17 cellular contexts compared by ENCODE assay signal in genomic region chr12:50732591-50732990, GRCh38. TPM values are rescaled to one million over a fixed set of nuclear protein-coding genes. Genes with fewer than 3 reads are reported as not detected.
A peak's percentile ranks its signal among the peaks of the same experiment; 100 is the strongest.
DNase-seq lines count a peak whose midpoint lies in the region; ATAC-seq and TF ChIP-seq lines count a peak whose summit lies in the region.
"Had no signal": no experiment of that assay in that cellular context is flagged by ENCODE, and none has a peak within 500 bp of the region (broad histone marks: within the 10 kb centered on the region; RNA-seq: fewer than 3 reads in every experiment).

No MANE protein-coding gene starts in this region.

- H3K27me3 Mint-ChIP-seq in stimulated activated naive CD8-positive, alpha-beta T cell treated with anti-CD3 and anti-CD28 coated beads, Interleukin-15, amount 100 ng/mL, for 72 hours, result no peaks in the 10 kb centered on the region
- no peaks in the 10 kb centered on the region for H3K27me3 Mint-ChIP-seq in type B pancreatic cell
- H3K27me3 Mint-ChIP-seq: naive thymus-derived CD4-positive, alpha-beta T cell had no signal

- TF ChIP-seq CTCF in AG09309 (IDR thresholded peaks at IDR 0.05; ENCODE audit: control insufficient read depth, insufficient read depth, low read depth, low read length, missing control alignments), result no peak
- no peak for TF ChIP-seq CTCF in type B pancreatic cell (conservative IDR thresholded peaks at IDR 0.05)

- no peak overlapping the region for H3K27ac Mint-ChIP-seq in stimulated activated naive CD8-positive, alpha-beta T cell treated with anti-CD3 and anti-CD28 coated beads, Interleukin-15, amount 100 ng/mL, for 72 hours
- H3K27ac Mint-ChIP-seq in type B pancreatic cell, result no peak overlapping the region

- no peaks in the 10 kb centered on the region for H3K9me3 Mint-ChIP-seq in stimulated activated naive CD8-positive, alpha-beta T cell treated with anti-CD3 and anti-CD28 coated beads, Interleukin-15, amount 100 ng/mL, for 72 hours
- H3K9me3 Mint-ChIP-seq in type B pancreatic cell, result no peaks in the 10 kb centered on the region
- H3K9me3 Mint-ChIP-seq: CD14-positive monocyte; naive thymus-derived CD4-positive, alpha-beta T cell had no signal

- H3K4me3 Mint-ChIP-seq in stimulated activated naive CD8-positive, alpha-beta T cell treated with anti-CD3 and anti-CD28 coated beads, Interleukin-15, amount 100 ng/mL, for 72 hours, result no peak overlapping the region
- no peak overlapping the region for H3K4me3 Mint-ChIP-seq in type B pancreatic cell
- H3K4me3 Mint-ChIP-seq: CD14-positive monocyte; naive thymus-derived CD4-positive, alpha-beta T cell had no signal

- H3K4me1 Mint-ChIP-seq in stimulated activated naive CD8-positive, alpha-beta T cell treated with anti-CD3 and anti-CD28 coated beads, Interleukin-15, amount 100 ng/mL, for 72 hours, result no peaks in the 10 kb centered on the region
- peaks cover 5% of the 10 kb centered on the region for H3K4me1 Mint-ChIP-seq in type B pancreatic cell (ENCODE audit: unreplicated experiment)
- H3K4me1 Mint-ChIP-seq: CD14-positive monocyte had no signal

- no peak for ATAC-seq in stimulated activated naive CD8-positive, alpha-beta T cell treated with anti-CD3 and anti-CD28 coated beads, Interleukin-15, amount 100 ng/mL, for 72 hours
- ATAC-seq: naive thymus-derived CD4-positive, alpha-beta T cell had no signal

- peak; percentile 63 for DNase-seq in AG09309 (ENCODE audit: low read depth)
- DNase-seq in HK-2 (ENCODE audit: unreplicated experiment), result peak; percentile 25
- peak; percentile 92 for DNase-seq in amniotic epithelial cell (ENCODE audit: low read depth)
- DNase-seq in hepatic stellate cell (ENCODE audit: low spot score), result peak; percentile 79
- DNase-seq in activated T-cell treated with anti-CD3 and anti-CD28 coated beads, Interleukin-2, amount 50 U/mL, for 1 hour, result no peak
- DNase-seq in stimulated activated naive CD8-positive, alpha-beta T cell treated with anti-CD3 and anti-CD28 coated beads, Interleukin-15, amount 100 ng/mL, for 72 hours, result no peak
- DNase-seq in type B pancreatic cell (ENCODE audit: extremely low spot score, unreplicated experiment), result no peak
- DNase-seq in NCI-H774 (lab: John Stamatoyannopoulos, UW), result no peak
- DNase-seq: H7; Kasumi-1; naive thymus-derived CD4-positive, alpha-beta T cell; NCI-H345; SHP77; sigmoid colon had no signal

- peaks cover 34% of the 10 kb centered on the region for H3K36me3 Mint-ChIP-seq in type B pancreatic cell

- no peak overlapping the region for H3K4me3 ChIP-seq in AG09309 (ENCODE audit: control insufficient read depth, low read depth, low read length)
- H3K4me3 ChIP-seq: ascending aorta, sigmoid colon, tibial nerve had no signal

RNA-seq across cellular contexts. Expression of gene ATF1, which starts 31.3 kb away (rescaled TPM):
- total RNA-seq in type B pancreatic cell (ENCODE audit: low replicate concordance), result 32.9 and 34.4 TPM in 2 replicates

Comparison
In these comparisons a context has a peak if more than half of its experiments do, and no peak if none do; other contexts are left out.
1. DNase-seq: peak in AG09309 (single experiment), HK-2 (single experiment), amniotic epithelial cell (single experiment) and hepatic stellate cell (single experiment); none in activated T-cell treated with anti-CD3 and anti-CD28 coated beads, Interleukin-2, amount 50 U/mL, for 1 hour (single experiment), stimulated activated naive CD8-positive, alpha-beta T cell treated with anti-CD3 and anti-CD28 coated beads, Interleukin-15, amount 100 ng/mL, for 72 hours (0 of 2), type B pancreatic cell (single experiment) and NCI-H774 (single experiment).